1 cellular context compared by ENCODE assay signal in the genomic region with DNA sequence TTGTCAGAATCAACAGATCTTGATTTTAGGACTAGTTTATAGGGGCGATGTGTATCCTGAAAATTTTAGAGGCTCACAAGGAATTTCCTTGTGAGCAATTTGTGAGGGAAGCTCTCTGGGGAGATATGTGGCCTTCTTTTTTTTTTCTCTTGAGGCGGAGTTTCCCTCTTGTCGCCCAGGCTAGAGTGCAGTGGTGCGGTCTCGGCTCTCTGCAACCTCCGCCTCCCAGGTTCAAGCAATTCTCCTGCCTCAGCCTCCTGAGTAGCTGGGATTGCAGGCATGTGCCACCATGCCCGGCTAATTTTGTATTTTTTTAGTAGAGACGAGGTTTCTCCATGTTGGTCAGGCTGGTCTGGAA.
TF ChIP-seq lines count a peak whose summit lies in the region.

No MANE protein-coding gene starts in this region.

TF ChIP-seq in HEK293T, 16 proteins besides CTCF, POLR2A, EP300 and RAD21:
- peak; percentile 49; the same call in 1 of the 2 replicates for TF ChIP-seq ZNF384 (IDR thresholded peaks at IDR 0.05)
